ENCODE assay signal across 9 cellular contexts in the genomic region with DNA sequence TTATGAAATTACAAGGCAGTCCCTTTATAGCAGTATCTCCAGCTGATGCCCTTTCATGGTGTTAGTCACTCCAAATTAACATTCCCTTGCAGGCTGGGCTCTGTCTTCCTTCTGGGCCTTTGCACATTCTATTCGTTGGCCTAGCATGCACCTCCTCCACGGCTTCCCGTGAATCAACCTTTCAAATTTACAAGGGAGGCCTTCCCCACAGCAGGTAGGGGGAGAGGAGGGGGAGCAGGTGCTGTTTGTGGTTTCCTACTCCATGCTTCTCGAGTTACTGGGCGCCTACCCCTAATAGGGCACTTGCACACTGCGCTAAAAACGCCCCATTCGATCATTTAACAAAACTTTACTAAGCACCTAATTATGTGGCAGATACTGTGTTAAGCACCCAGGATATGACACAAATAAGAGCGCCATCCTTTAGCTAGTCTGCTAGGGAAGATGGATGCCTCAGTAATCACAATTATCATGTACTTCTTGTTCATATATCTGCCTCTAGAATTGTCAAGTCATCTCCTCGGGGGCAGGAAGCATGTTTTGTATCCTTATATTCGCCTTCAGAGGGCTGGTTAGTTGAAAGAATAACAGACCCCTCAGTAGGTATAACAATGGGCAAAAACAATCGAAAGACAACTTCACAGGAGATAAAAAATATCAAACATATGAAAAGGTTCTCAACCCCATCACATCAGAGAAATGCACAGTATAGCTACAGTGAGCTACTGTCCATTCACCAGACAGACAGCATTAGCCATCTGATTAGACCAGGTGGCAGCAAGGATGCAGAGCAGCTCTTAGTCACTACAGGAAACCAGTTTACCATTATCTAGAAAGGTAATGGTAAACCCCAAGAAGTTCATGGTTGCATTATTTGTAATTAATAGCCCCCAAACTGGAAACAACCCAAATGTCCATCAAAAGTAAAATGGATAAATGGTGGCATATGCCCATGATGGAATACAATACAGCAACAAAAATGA. TPM values are rescaled to one million over a fixed set of nuclear protein-coding genes. Genes with fewer than 3 reads are reported as not detected.
DNase-seq lines count a peak whose midpoint lies in the region; ATAC-seq and TF ChIP-seq lines count a peak whose summit lies in the region.
"Had no signal": no experiment of that assay in that cellular context is flagged by ENCODE, and none has a peak within 500 bp of the region (broad histone marks: within the 10 kb centered on the region; RNA-seq: fewer than 3 reads in every experiment).

No MANE protein-coding gene starts in this region.

- H3K9me3 ChIP-seq in left ventricle myocardium inferior (replicated peaks) (no peaks in the 10 kb centered on the region), sigmoid colon (no peaks in the 10 kb centered on the region)

- TF ChIP-seq EP300 in sigmoid colon (IDR thresholded peaks at IDR 0.05), result no peak

- H3K27ac ChIP-seq in left ventricle myocardium inferior (replicated peaks) (peak overlapping the region; percentile 91), sigmoid colon (peak overlapping the region; percentile 93 to 99 (median 96))

- H3K4me3 Mint-ChIP-seq in activated B cell treated with CpG ODN at 0.5 μM for 24 hours, result peak overlapping the region; percentile 89

- no peak for TF ChIP-seq POLR2A in sigmoid colon (IDR thresholded peaks at IDR 0.05)

- H3K4me3 ChIP-seq in left ventricle myocardium inferior (no peak overlapping the region), sigmoid colon (no peak overlapping the region)

- H3K4me1 Mint-ChIP-seq in activated B cell treated with CpG ODN at 0.5 μM for 24 hours, result peaks cover 54% of the 10 kb centered on the region

- 47 to 74% methylated on average over 12 of the region's 12 CpGs for WGBS in sigmoid colon, 2 donors

- no peaks in the 10 kb centered on the region for H3K27me3 ChIP-seq in left ventricle myocardium inferior (ENCODE audit: low read depth)
- H3K27me3 ChIP-seq in sigmoid colon, result no peaks in the 10 kb centered on the region

- CTCF ChIA-PET in activated B cell treated with CpG ODN at 0.5 μM for 24 hours (lab: Charles Lee), result no interaction called here

- no peaks in the 10 kb centered on the region for H3K27me3 Mint-ChIP-seq in activated B cell treated with CpG ODN at 0.5 μM for 24 hours

- H3K4me1 ChIP-seq in left ventricle myocardium inferior (peaks cover 59% of the 10 kb centered on the region), sigmoid colon (peaks cover 0 to 39% (median 35%) of the 10 kb centered on the region in 4 donors)

- H3K36me3 ChIP-seq in left ventricle myocardium inferior (no peaks in the 10 kb centered on the region), sigmoid colon (no peaks in the 10 kb centered on the region)

- POLR2A ChIA-PET in activated B cell treated with CpG ODN at 0.5 μM for 24 hours (lab: Charles Lee), result interaction anchor here (0.5 to 1.6 kb wide), 7 partner anchors 15 to 345 kb away, joined by 3 to 6 read pairs (median 3); no protein-coding TSS in a partner anchor

- no peak for DNase-seq in left ventricle myocardium inferior
- DNase-seq in cardiac septum (ENCODE audit: low spot score), result no peak
- DNase-seq in activated B cell treated with CpG ODN at 0.5 μM for 24 hours, result no peak
- peak; percentile 42 for DNase-seq in effector CD4-positive, alpha-beta T cell
- DNase-seq in sigmoid colon, result no peak
- DNase-seq in ureter (ENCODE audit: low spot score), result no peak
- DNase-seq in SIG-M5 treated with dmso at 0.1 percent for 504 hours (lab: John Stamatoyannopoulos, UW; ENCODE audit: unreplicated experiment), result no peak
- no peak for DNase-seq in DMS79 treated with DMSO at 0.1 percent for 48 hours (lab: John Stamatoyannopoulos, UW)

- TF ChIP-seq CTCF in left ventricle myocardium inferior (IDR thresholded peaks at IDR 0.05; ENCODE audit: borderline replicate concordance), result no peak
- TF ChIP-seq CTCF in activated B cell treated with CpG ODN at 0.5 μM for 24 hours (IDR thresholded peaks at IDR 0.05), result no peak
- no peak for TF ChIP-seq CTCF in sigmoid colon (IDR thresholded peaks at IDR 0.05)

- ATAC-seq in activated B cell treated with CpG ODN at 0.5 μM for 24 hours (ENCODE audit: low read depth), result no peak

- intact Hi-C loops in left ventricle myocardium inferior (cut with micrococcal nuclease) (no loop called here), cardiac septum (cut with DNase I) (no loop called here), activated B cell treated with CpG ODN at 0.5 μM for 24 hours (cut with micrococcal nuclease) (loop anchor here (2.0 to 5.0 kb wide), 5 partner anchors 202 to 662 kb away; a partner anchor contains a TSS), sigmoid colon (cut with DNase I) (loop anchor here (1.0 to 2.0 kb wide), 2 partner anchors 18 to 51 kb away; a partner anchor contains a TSS)

- H3K36me3 Mint-ChIP-seq in activated B cell treated with CpG ODN at 0.5 μM for 24 hours (ENCODE audit: low read depth), result peaks cover 17% of the 10 kb centered on the region

- peak overlapping the region; percentile 90 for H3K27ac Mint-ChIP-seq in activated B cell treated with CpG ODN at 0.5 μM for 24 hours

- H3K9me3 Mint-ChIP-seq in activated B cell treated with CpG ODN at 0.5 μM for 24 hours, result no peaks in the 10 kb centered on the region

RNA-seq across cellular contexts. Expression of a gene that starts 1.7 kb away (rescaled TPM):
- total RNA-seq in left ventricle myocardium inferior (55.8 TPM), cardiac septum (54.1 TPM), activated B cell treated with CpG ODN at 0.5 μM for 24 hours (209 and 216 TPM in 2 replicates), sigmoid colon (100 to 1,000 TPM in 1 of 4 donors, 10 to 100 TPM in 3; 59.4 to 103 (median 69.7) TPM), ureter (192 TPM)
- 10 to 100 TPM; 21.0 to 80.7 (median 38.6) TPM for polyA plus RNA-seq in sigmoid colon

RNA-seq across cellular contexts. Expression of a gene that starts 42.1 kb away (rescaled TPM):
- not detected for total RNA-seq in left ventricle myocardium inferior
- total RNA-seq in cardiac septum, result 0.05 TPM
- not detected in 2 replicates for total RNA-seq in activated B cell treated with CpG ODN at 0.5 μM for 24 hours
- total RNA-seq in sigmoid colon, result 1 to 10 TPM in 2 of 4 donors, under 1 TPM in 2; under 0.01 to 1.7 (median 1.0) TPM
- under 1 TPM in 1 of 3 donors, not detected in 2; 0.31 TPM for polyA plus RNA-seq in sigmoid colon
- 0.36 TPM for total RNA-seq in ureter
- total RNA-seq: fibroblast of villous mesenchyme had no signal

RNA-seq across cellular contexts. Expression of a gene that starts 51.2 kb away (rescaled TPM):
- total RNA-seq in left ventricle myocardium inferior (57.0 TPM), cardiac septum (65.5 TPM), activated B cell treated with CpG ODN at 0.5 μM for 24 hours (96.5 and 104 TPM in 2 replicates), sigmoid colon (10 to 100 TPM; 15.1 to 18.9 (median 16.3) TPM), ureter (68.9 TPM)
- polyA plus RNA-seq in sigmoid colon, result 10 to 100 TPM; 36.6 to 40.7 (median 37.7) TPM

Comparison
In these comparisons a context has a peak if more than half of its experiments do, and no peak if none do; other contexts are left out.
1. intact Hi-C loops: an anchor here in activated B cell treated with CpG ODN at 0.5 μM for 24 hours (2.0 to 5.0 kb wide) and sigmoid colon (1.0 to 2.0 kb wide); none called in left ventricle myocardium inferior and cardiac septum.